2 cellular contexts compared by ENCODE assay signal in genomic region chrX:32741910-32742309, GRCh38.
TF ChIP-seq lines count a peak whose summit lies in the region.

No MANE protein-coding gene starts in this region.

TF ChIP-seq in A549, 52 proteins besides CTCF, POLR2A, EP300 and RAD21 (continued from another document):
- TF ChIP-seq, protein P1, sequence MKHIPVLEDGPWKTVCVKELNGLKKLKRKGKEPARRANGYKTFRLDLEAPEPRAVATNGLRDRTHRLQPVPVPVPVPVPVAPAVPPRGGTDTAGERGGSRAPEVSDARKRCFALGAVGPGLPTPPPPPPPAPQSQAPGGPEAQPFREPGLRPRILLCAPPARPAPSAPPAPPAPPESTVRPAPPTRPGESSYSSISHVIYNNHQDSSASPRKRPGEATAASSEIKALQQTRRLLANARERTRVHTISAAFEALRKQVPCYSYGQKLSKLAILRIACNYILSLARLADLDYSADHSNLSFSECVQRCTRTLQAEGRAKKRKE (CRISPR knock-in tag; IDR thresholded peaks at IDR 0.05; ENCODE audit: low read depth) = no peak

TF ChIP-seq in HepG2, 621 proteins besides CTCF, POLR2A, EP300 and RAD21 (continued from another document):
- TF ChIP-seq ZBTB34 (CRISPR knock-in tag; IDR thresholded peaks at IDR 0.05) (no peak), ZNF615 (CRISPR knock-in tag; IDR thresholded peaks at IDR 0.05; ENCODE audit: borderline replicate concordance) (no peak), TCF7L2 (IDR thresholded peaks at IDR 0.05; ENCODE audit: low read depth, low read length) (no peak), SP2 (CRISPR knock-in tag; IDR thresholded peaks at IDR 0.05) (no peak), ZNF639 (CRISPR knock-in tag; conservative IDR thresholded peaks at IDR 0.05) (no peak)
- TF ChIP-seq, protein P2, sequence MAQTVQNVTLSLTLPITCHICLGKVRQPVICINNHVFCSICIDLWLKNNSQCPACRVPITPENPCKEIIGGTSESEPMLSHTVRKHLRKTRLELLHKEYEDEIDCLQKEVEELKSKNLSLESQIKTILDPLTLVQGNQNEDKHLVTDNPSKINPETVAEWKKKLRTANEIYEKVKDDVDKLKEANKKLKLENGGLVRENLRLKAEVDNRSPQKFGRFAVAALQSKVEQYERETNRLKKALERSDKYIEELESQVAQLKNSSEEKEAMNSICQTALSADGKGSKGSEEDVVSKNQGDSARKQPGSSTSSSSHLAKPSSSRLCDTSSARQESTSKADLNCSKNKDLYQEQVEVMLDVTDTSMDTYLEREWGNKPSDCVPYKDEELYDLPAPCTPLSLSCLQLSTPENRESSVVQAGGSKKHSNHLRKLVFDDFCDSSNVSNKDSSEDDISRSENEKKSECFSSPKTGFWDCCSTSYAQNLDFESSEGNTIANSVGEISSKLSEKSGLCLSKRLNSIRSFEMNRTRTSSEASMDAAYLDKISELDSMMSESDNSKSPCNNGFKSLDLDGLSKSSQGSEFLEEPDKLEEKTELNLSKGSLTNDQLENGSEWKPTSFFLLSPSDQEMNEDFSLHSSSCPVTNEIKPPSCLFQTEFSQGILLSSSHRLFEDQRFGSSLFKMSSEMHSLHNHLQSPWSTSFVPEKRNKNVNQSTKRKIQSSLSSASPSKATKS (CRISPR knock-in tag; IDR thresholded peaks at IDR 0.05) = no peak
- TF ChIP-seq, protein P3, sequence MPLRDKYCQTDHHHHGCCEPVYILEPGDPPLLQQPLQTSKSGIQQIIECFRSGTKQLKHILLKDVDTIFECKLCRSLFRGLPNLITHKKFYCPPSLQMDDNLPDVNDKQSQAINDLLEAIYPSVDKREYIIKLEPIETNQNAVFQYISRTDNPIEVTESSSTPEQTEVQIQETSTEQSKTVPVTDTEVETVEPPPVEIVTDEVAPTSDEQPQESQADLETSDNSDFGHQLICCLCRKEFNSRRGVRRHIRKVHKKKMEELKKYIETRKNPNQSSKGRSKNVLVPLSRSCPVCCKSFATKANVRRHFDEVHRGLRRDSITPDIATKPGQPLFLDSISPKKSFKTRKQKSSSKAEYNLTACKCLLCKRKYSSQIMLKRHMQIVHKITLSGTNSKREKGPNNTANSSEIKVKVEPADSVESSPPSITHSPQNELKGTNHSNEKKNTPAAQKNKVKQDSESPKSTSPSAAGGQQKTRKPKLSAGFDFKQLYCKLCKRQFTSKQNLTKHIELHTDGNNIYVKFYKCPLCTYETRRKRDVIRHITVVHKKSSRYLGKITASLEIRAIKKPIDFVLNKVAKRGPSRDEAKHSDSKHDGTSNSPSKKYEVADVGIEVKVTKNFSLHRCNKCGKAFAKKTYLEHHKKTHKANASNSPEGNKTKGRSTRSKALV (CRISPR knock-in tag; IDR thresholded peaks at IDR 0.05) = no peak
